7 cellular contexts compared by ENCODE assay signal in the genomic region with DNA sequence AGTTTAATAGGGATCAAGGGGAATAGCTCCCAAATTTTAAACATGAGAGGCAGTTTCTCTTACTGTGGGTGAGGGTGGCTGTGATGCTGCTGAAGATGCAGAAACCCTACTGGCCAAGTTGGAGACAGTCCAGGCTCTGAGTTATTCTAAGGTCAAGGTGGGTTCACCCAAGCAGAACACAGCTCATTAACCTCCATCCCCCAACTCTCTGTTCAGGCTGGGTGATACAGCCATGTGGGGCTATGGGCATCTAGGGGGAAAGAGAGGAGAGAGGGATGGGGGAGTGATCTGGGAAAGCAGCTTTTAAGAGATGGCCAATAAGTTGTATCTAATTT. TPM values are rescaled to one million over a fixed set of nuclear protein-coding genes. Genes with fewer than 3 reads are reported as not detected.
DNase-seq lines count a peak whose midpoint lies in the region; ATAC-seq and TF ChIP-seq lines count a peak whose summit lies in the region.

No MANE protein-coding gene starts in this region.

- H3K27me3 Mint-ChIP-seq in chondrocyte (ENCODE audit: low read depth), result no peaks in the 10 kb centered on the region
- H3K27me3 Mint-ChIP-seq in stimulated activated naive B cell treated with anti-CD40 and anti-IgM and Interleukin-4, amounts not matched to agents 10 μg/mL and 1 μg/mL and 100 μg/mL, for 72 hours, result no peaks in the 10 kb centered on the region

- no peaks in the 10 kb centered on the region for H3K36me3 Mint-ChIP-seq in chondrocyte (ENCODE audit: low read depth)
- H3K36me3 Mint-ChIP-seq in stimulated activated naive B cell treated with anti-CD40 and anti-IgM and Interleukin-4, amounts not matched to agents 10 μg/mL and 1 μg/mL and 100 μg/mL, for 72 hours, result no peaks in the 10 kb centered on the region

- TF ChIP-seq CTCF in chondrocyte (IDR thresholded peaks at IDR 0.05), result peak; percentile 13

- peak overlapping the region; percentile 99 for H3K27ac Mint-ChIP-seq in chondrocyte (ENCODE audit: unreplicated experiment)
- H3K27ac Mint-ChIP-seq in stimulated activated naive B cell treated with anti-CD40 and anti-IgM and Interleukin-4, amounts not matched to agents 10 μg/mL and 1 μg/mL and 100 μg/mL, for 72 hours, result peak overlapping the region; percentile 72

- peak overlapping the region; percentile 63 for H3K4me3 Mint-ChIP-seq in chondrocyte (ENCODE audit: unreplicated experiment)
- H3K4me3 Mint-ChIP-seq in stimulated activated naive B cell treated with anti-CD40 and anti-IgM and Interleukin-4, amounts not matched to agents 10 μg/mL and 1 μg/mL and 100 μg/mL, for 72 hours, result no peak overlapping the region

- no peaks in the 10 kb centered on the region for H3K9me3 Mint-ChIP-seq in chondrocyte (ENCODE audit: low read depth)
- no peaks in the 10 kb centered on the region for H3K9me3 Mint-ChIP-seq in stimulated activated naive B cell treated with anti-CD40 and anti-IgM and Interleukin-4, amounts not matched to agents 10 μg/mL and 1 μg/mL and 100 μg/mL, for 72 hours

- in situ Hi-C loops in G401 (cut with HindIII; ENCODE audit: low sequenced_read_pairs), result no loop called here

- peaks cover 45% of the 10 kb centered on the region for H3K4me1 Mint-ChIP-seq in chondrocyte (ENCODE audit: low read depth)
- peaks cover 20 to 25% of the 10 kb centered on the region in 2 donors for H3K4me1 Mint-ChIP-seq in stimulated activated naive B cell treated with anti-CD40 and anti-IgM and Interleukin-4, amounts not matched to agents 10 μg/mL and 1 μg/mL and 100 μg/mL, for 72 hours

- ATAC-seq in GM19395 (IDR thresholded peaks at IDR 0.05; ENCODE audit: unreplicated experiment), result peak; percentile 79
- ATAC-seq in HG03095 (IDR thresholded peaks at IDR 0.05; ENCODE audit: unreplicated experiment), result peak; percentile 58
- peak; percentile 54 to 58 for ATAC-seq in stimulated activated naive B cell treated with anti-CD40 and anti-IgM and Interleukin-4, amounts not matched to agents 10 μg/mL and 1 μg/mL and 100 μg/mL, for 72 hours (replicated peaks)

- DNase-seq in chondrocyte (ENCODE audit: low spot score) (no peak), SKM-1 (lab: John Stamatoyannopoulos, UW; ENCODE audit: unreplicated experiment) (no peak), NCI-H345 (lab: John Stamatoyannopoulos, UW) (no peak), G401 (ENCODE audit: low spot score) (no peak)
- DNase-seq in stimulated activated naive B cell treated with anti-CD40 and anti-IgM and Interleukin-4, amounts not matched to agents 10 μg/mL and 1 μg/mL and 100 μg/mL, for 72 hours, result no peak

RNA-seq across cellular contexts. Expression of gene TRAM2, which starts 18.9 kb away (rescaled TPM):
- total RNA-seq in chondrocyte, result 159 to 178 TPM (median 159 TPM) in 3 replicates
- total RNA-seq in G401 (2014; rRNA removed; shearing (Covaris generic)), result 4.9 and 9.6 TPM in 2 replicates

Comparison
In these comparisons a context has a peak if more than half of its experiments do, and no peak if none do; other contexts are left out.
1. RNA of gene TRAM2, which starts 18.9 kb away (total RNA-seq): 159 to 178 TPM in chondrocyte; 4.9 to 9.6 TPM in G401; every median in the first group is over 10 times any median in the second.
2. Peak in every context shown above with its lines, with median percentiles within 50 percentile points of each other: ATAC-seq.